In the genomic region with DNA sequence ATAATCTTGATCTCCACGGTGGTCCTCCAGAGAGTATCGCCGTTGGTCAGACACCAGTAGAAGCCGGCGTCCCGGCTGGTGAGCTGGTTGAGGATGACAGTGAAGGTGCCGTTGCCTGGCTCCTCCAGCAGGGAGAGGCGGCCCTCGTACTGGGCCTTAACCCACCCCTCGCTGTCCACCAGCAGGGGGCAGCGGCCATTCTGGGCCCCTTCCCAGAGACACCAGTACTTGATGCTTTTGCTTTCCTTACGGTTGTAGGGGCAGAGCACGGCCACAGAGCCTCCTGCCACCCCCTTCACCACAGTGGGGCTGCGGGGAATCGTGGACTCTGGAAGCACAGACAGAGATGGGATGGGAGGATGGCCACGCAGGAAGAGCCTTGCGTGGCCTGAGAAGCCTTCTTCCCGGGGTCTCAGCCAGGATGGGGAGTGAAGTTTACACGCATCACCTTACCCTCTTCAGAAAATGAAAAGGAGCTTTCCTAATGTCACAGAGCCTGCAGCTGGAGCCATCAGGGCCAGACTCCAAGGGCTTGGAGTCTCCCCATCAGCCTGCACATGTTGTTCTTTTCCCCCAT, we compare ENCODE assay signal across 8 cellular contexts. TPM values are rescaled to one million over a fixed set of nuclear protein-coding genes. Genes with fewer than 3 reads are reported as not detected.
A peak's percentile ranks its signal among the peaks of the same experiment; 100 is the strongest.
DNase-seq lines count a peak whose midpoint lies in the region; ATAC-seq, FAIRE-seq and TF ChIP-seq lines count a peak whose summit lies in the region.
"Had no signal": no experiment of that assay in that cellular context is flagged by ENCODE, and none has a peak within 500 bp of the region (broad histone marks: within the 10 kb centered on the region; RNA-seq: fewer than 3 reads in every experiment).

No MANE protein-coding gene starts in this region.

- intact Hi-C loops in kidney (cut with DNase I) (no loop called here), tibial artery (cut with DNase I; ENCODE audit: low total_unique reads) (no loop called here)

- DNase-seq in GM12865 (ENCODE audit: low read depth) (peak; percentile 65), NAMALWA (ENCODE audit: low spot score) (peak; percentile 46), kidney (peak; percentile 83), tibial artery (no peak), medulla oblongata (ENCODE audit: extremely low spot score) (no peak)
- peak; percentile 53 for DNase-seq in activated naive CD4-positive, alpha-beta T cell treated with anti-CD3 and anti-CD28 coated beads, Interleukin-2, amount 50 U/mL, for 16 hours

- no peak overlapping the region for H3K4me3 ChIP-seq in GM12865 (ENCODE audit: low read depth, low read length)
- no peak overlapping the region for H3K4me3 ChIP-seq in kidney (ENCODE audit: low read length in 2 of 2)
- no peak overlapping the region for H3K4me3 ChIP-seq in tibial artery

- no peaks in the 10 kb centered on the region for H3K27me3 ChIP-seq in tibial artery

- no peak overlapping the region for H3K27ac ChIP-seq in kidney (ENCODE audit: low read depth in 2 of 2, low read length in 2 of 2)
- no peak overlapping the region for H3K27ac ChIP-seq in tibial artery
- H3K27ac ChIP-seq: VCaP had no signal

- H3K9ac ChIP-seq in kidney (ENCODE audit: low read length in 2 of 2) = no peak overlapping the region

- ATAC-seq in HG03139 (IDR thresholded peaks at IDR 0.05; ENCODE audit: unreplicated experiment) = no peak

- TF ChIP-seq CTCF in GM12865 (IDR thresholded peaks at IDR 0.05; ENCODE audit: insufficient read depth, low read depth, low read length, missing control alignments) (peak; percentile 57), kidney (IDR thresholded peaks at IDR 0.05; ENCODE audit: borderline replicate concordance, extremely low read depth, insufficient read depth) (peak; percentile 77), tibial artery (IDR thresholded peaks at IDR 0.05) (peak; percentile 12 to 20)

- H3K9me3 ChIP-seq in kidney (ENCODE audit: control insufficient read depth in 1 of 2, low read length in 2 of 2) = no peaks in the 10 kb centered on the region
- no peaks in the 10 kb centered on the region for H3K9me3 ChIP-seq in tibial artery

- H3K4me1 ChIP-seq in kidney (ENCODE audit: control insufficient read depth in 1 of 2, insufficient read depth in 1 of 2, low read depth in 1 of 2, low read length in 2 of 2) (peaks cover 0 to under 1% of the 10 kb centered on the region in 2 donors), tibial artery (no peaks in the 10 kb centered on the region)

- FAIRE-seq in kidney (lab: Jason Lieb, UNC) = no peak

- H3K36me3 ChIP-seq in kidney (ENCODE audit: control insufficient read depth in 1 of 2, insufficient read depth in 2 of 2, low read length in 2 of 2) = peaks cover 5 to 21% of the 10 kb centered on the region in 2 donors
- H3K36me3 ChIP-seq in tibial artery = no peaks in the 10 kb centered on the region

RNA-seq across cellular contexts. Expression of a gene that starts 10.7 kb away (rescaled TPM):
- total RNA-seq in kidney = 841 TPM
- 187 TPM for polyA plus RNA-seq in kidney (ENCODE audit: insufficient read depth, low read depth, low replicate concordance)

RNA-seq across cellular contexts. Expression of a gene that starts 13.8 kb away (rescaled TPM):
- 16.7 TPM for total RNA-seq in kidney
- 1.3 TPM for polyA plus RNA-seq in kidney (ENCODE audit: insufficient read depth, low read depth, low replicate concordance)

RNA-seq across cellular contexts. Expression of a gene that starts 34.7 kb away (rescaled TPM):
- total RNA-seq in kidney = 1.8 TPM
- 34.6 TPM for polyA plus RNA-seq in kidney (ENCODE audit: insufficient read depth, low read depth, low replicate concordance)

RNA-seq across cellular contexts. Expression of a gene that starts 38.3 kb away (rescaled TPM):
- not detected for total RNA-seq in kidney
- not detected for polyA plus RNA-seq in kidney (ENCODE audit: insufficient read depth, low read depth, low replicate concordance)

Comparison
In these comparisons a context has a peak if more than half of its experiments do, and no peak if none do; other contexts are left out.
1. DNase-seq: peak in GM12865 (single experiment), NAMALWA (single experiment), activated naive CD4-positive, alpha-beta T cell treated with anti-CD3 and anti-CD28 coated beads, Interleukin-2, amount 50 U/mL, for 16 hours (single experiment) and kidney (single experiment); none in tibial artery (0 of 2) and medulla oblongata (single experiment).
2. CTCF ChIP-seq: peak in every context shown above with its lines; median percentile 77 in kidney; 57 in GM12865; 16 in tibial artery.